Comparison of ENCODE assay signal across 8 cellular contexts in genomic region chr12:113221997-113222729, GRCh38. TPM values are rescaled to one million over a fixed set of nuclear protein-coding genes. Genes with fewer than 3 reads are reported as not detected.
DNase-seq lines count a peak whose midpoint lies in the region; ATAC-seq and TF ChIP-seq lines count a peak whose summit lies in the region.

No MANE protein-coding gene starts in this region.

- POLR2A ChIA-PET in activated B cell treated with CpG ODN at 0.5 μM for 24 hours (lab: Charles Lee), result interaction anchor here (0.9 to 7.7 kb wide), 12 partner anchors 12 to 243 kb away, joined by 3 to 287 read pairs (median 8); partner anchors contain the start of genes DDX54, RITA1 and SLC8B1

- peaks cover 31 to 40% (median 39%) of the 10 kb centered on the region in 3 donors for H3K4me1 ChIP-seq in skeletal muscle tissue (ENCODE audit: control insufficient read depth in 3 of 3, insufficient read depth in 3 of 3, low read length in 3 of 3)

- peak overlapping the region; percentile 92 to 97 (median 96) for H3K9ac ChIP-seq in skeletal muscle tissue (ENCODE audit: low read depth in 1 of 3, low read length in 3 of 3)

- H3K4me3 Mint-ChIP-seq in activated B cell treated with CpG ODN at 0.5 μM for 24 hours, result peak overlapping the region; percentile 94

- peak; percentile 58 for DNase-seq in SIG-M5 treated with dmso at 0.1 percent for 504 hours (lab: John Stamatoyannopoulos, UW; ENCODE audit: unreplicated experiment)
- no peak for DNase-seq in SIG-M5 (lab: John Stamatoyannopoulos, UW)
- no peak for DNase-seq in activated B cell treated with CpG ODN at 0.5 μM for 24 hours
- no peak for DNase-seq in foreskin fibroblast
- DNase-seq in NCI-H748 treated with DMSO at 0.1 percent for 48 hours (lab: John Stamatoyannopoulos, UW), result no peak
- no peak for DNase-seq in AG20443 (ENCODE audit: low spot score)

- no peaks in the 10 kb centered on the region for H3K27me3 ChIP-seq in skeletal muscle tissue (ENCODE audit: control insufficient read depth in 3 of 3, insufficient read depth in 3 of 3, low read length in 3 of 3)

- H3K36me3 ChIP-seq in skeletal muscle tissue (ENCODE audit: control insufficient read depth in 3 of 3, insufficient read depth in 3 of 3, low read length in 3 of 3), result peaks cover 0 to 3% (median 0%) of the 10 kb centered on the region in 3 donors

- ATAC-seq in activated B cell treated with CpG ODN at 0.5 μM for 24 hours (ENCODE audit: low read depth) (no peak), HG03571 (IDR thresholded peaks at IDR 0.05; ENCODE audit: unreplicated experiment) (no peak)

- no peaks in the 10 kb centered on the region for H3K9me3 Mint-ChIP-seq in activated B cell treated with CpG ODN at 0.5 μM for 24 hours

- no peak for TF ChIP-seq CTCF in activated B cell treated with CpG ODN at 0.5 μM for 24 hours (IDR thresholded peaks at IDR 0.05)
- TF ChIP-seq CTCF in foreskin fibroblast (IDR thresholded peaks at IDR 0.05; ENCODE audit: low read depth, low read length), result no peak

- CTCF ChIA-PET in activated B cell treated with CpG ODN at 0.5 μM for 24 hours (lab: Charles Lee), result interaction anchor here (0.7 to 3.3 kb wide), 2 partner anchors 11 to 14 kb away, joined by 3 to 23 read pairs; no protein-coding TSS in a partner anchor

- H3K27ac ChIP-seq in skeletal muscle tissue (ENCODE audit: low read depth, low read length), result peak overlapping the region; percentile 99

- peaks cover 14% of the 10 kb centered on the region for H3K36me3 Mint-ChIP-seq in activated B cell treated with CpG ODN at 0.5 μM for 24 hours (ENCODE audit: low read depth)

- no peaks in the 10 kb centered on the region for H3K9me3 ChIP-seq in skeletal muscle tissue (ENCODE audit: control insufficient read depth in 3 of 3, low read length in 3 of 3)

- intact Hi-C loops in activated B cell treated with CpG ODN at 0.5 μM for 24 hours (cut with micrococcal nuclease), result loop anchor here (1.0 kb wide), 5 partner anchors 7 to 136 kb away; partner anchors contain the start of genes DDX54, PLBD2 and RITA1

- no peaks in the 10 kb centered on the region for H3K27me3 Mint-ChIP-seq in activated B cell treated with CpG ODN at 0.5 μM for 24 hours

- H3K4me3 ChIP-seq in foreskin fibroblast (ENCODE audit: low read depth in 1 of 2, low read length in 2 of 2) (peak overlapping the region; percentile 82 to 89), skeletal muscle tissue (ENCODE audit: low read length in 3 of 3) (peak overlapping the region; percentile 91 to 94 (median 92))

- H3K27ac Mint-ChIP-seq in activated B cell treated with CpG ODN at 0.5 μM for 24 hours, result peak overlapping the region; percentile 94

- peaks cover 43% of the 10 kb centered on the region for H3K4me1 Mint-ChIP-seq in activated B cell treated with CpG ODN at 0.5 μM for 24 hours

RNA-seq across cellular contexts. Expression of gene TPCN1, which starts 0.9 kb away (rescaled TPM):
- total RNA-seq in activated B cell treated with CpG ODN at 0.5 μM for 24 hours, result 107 and 126 TPM in 2 replicates
- 11.0 TPM for total RNA-seq in skeletal muscle tissue

RNA-seq across cellular contexts. Expression of gene RITA1, which starts 36.6 kb away (rescaled TPM):
- 15.5 and 18.2 TPM in 2 replicates for total RNA-seq in activated B cell treated with CpG ODN at 0.5 μM for 24 hours
- 10.4 TPM for total RNA-seq in skeletal muscle tissue

RNA-seq across cellular contexts. Expression of gene DDX54, which starts 36.9 kb away (rescaled TPM):
- total RNA-seq in activated B cell treated with CpG ODN at 0.5 μM for 24 hours, result 115 TPM in 2 replicates
- total RNA-seq in skeletal muscle tissue, result 29.7 TPM
